ENCODE assay signal across 1 cellular context in the genomic region with DNA sequence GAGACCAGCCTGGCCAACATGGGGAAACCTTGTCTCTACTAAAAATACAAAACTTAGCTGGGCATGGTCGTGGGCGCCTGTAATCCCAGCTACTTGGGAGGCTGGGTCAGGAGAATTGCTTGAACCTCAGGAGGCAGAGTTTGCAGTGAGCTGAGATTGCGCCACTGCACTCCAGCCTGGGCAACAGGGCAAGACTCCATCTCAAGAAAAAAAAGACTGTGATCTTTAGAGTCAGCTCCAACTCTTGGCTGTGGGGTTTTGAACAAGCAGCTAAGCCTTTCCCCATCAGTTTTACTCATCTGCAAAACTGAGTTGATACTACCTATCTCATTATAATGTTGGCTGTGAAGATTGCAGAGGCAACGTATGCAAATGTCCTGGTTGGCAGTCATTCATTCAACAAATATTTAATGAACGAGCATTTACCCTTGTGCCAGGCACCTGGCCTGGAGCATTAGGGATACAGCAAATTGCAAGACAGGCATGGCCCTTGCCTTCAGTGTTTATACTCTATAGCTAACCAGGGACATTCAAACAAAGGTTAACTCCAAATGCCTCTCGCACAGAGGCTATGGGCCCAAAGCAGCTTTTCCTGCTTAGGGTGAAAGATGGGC.
TF ChIP-seq lines count a peak whose summit lies in the region.

No MANE protein-coding gene starts in this region.

TF ChIP-seq in K562, 482 proteins besides CTCF, POLR2A, EP300 and RAD21 (continued from another document):
- peak; percentile 80; the same call in 1 of the 2 replicates for TF ChIP-seq PREB (CRISPR knock-in tag; IDR thresholded peaks at IDR 0.05)
- TF ChIP-seq MAX (CRISPR knock-in tag; IDR thresholded peaks at IDR 0.05) = 0 out of 2 replicates have a peak, but pooled peaks have one; percentile 12
- TF ChIP-seq ATF1 (CRISPR knock-in tag; IDR thresholded peaks at IDR 0.05) = no peak
- TF ChIP-seq ATF1 (tag; IDR thresholded peaks at IDR 0.05) = no peak
